19 cellular contexts compared by ENCODE assay signal in the genomic region with DNA sequence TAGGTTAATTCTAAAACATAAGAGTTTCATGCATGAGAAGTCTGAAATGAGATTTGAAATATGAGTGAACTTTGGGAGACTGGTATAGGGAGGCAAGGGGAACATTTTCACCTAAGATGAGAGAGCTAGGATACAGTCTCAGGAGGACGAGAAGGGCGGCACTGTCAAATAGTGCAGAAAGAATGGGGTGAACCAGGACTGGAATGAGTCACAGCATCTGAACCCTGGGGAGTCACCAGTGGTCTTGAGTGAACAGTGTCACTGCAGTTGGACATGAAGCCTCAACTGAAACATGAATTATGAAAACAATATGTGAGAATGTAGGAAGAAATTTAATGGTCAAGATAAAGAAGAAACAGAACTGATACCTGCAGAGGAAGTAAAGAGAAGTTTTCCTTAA. TPM values are rescaled to one million over a fixed set of nuclear protein-coding genes. Genes with fewer than 3 reads are reported as not detected.
DNase-seq lines count a peak whose midpoint lies in the region; ATAC-seq, FAIRE-seq and TF ChIP-seq lines count a peak whose summit lies in the region.
"Had no signal": no experiment of that assay in that cellular context is flagged by ENCODE, and none has a peak within 500 bp of the region (broad histone marks: within the 10 kb centered on the region; RNA-seq: fewer than 3 reads in every experiment).

No MANE protein-coding gene starts in this region.

- TF ChIP-seq CTCF in WTC11 (IDR thresholded peaks at IDR 0.05), result no peak

- no peak overlapping the region for H3K4me3 Mint-ChIP-seq in activated naive CD4-positive, alpha-beta T cell treated with anti-CD3 and anti-CD28 coated beads, Interleukin-2, amount 10 ng/mL, durations not matched to agents 7 days and 5 days
- no peak overlapping the region for H3K4me3 Mint-ChIP-seq in WTC11
- H3K4me3 Mint-ChIP-seq: dendritic cell treated with granulocyte-macrophage colony-stimulating factor and Interleukin-4, amounts not matched to agents 40 ng/mL and 50 ng/mL, for 4 days; T-helper 1 cell treated with Interleukin-12 subunit alpha and Interleukin-12 subunit beta and Interleukin-4 antibody, amounts not matched to agents 30 μg/mL and 1 μg/mL, for 36 hours had no signal

- no peaks in the 10 kb centered on the region for H3K27me3 Mint-ChIP-seq in activated naive CD4-positive, alpha-beta T cell treated with anti-CD3 and anti-CD28 coated beads, Interleukin-2, amount 10 ng/mL, durations not matched to agents 7 days and 5 days
- H3K27me3 Mint-ChIP-seq in WTC11 (ENCODE audit: low read depth), result no peaks in the 10 kb centered on the region
- H3K27me3 Mint-ChIP-seq: dendritic cell treated with granulocyte-macrophage colony-stimulating factor and Interleukin-4, amounts not matched to agents 40 ng/mL and 50 ng/mL, for 4 days had no signal

- H3K4me1 ChIP-seq in small intestine (ENCODE audit: control insufficient read depth in 2 of 2, insufficient read depth in 1 of 2, low read depth in 1 of 2, low read length in 1 of 2), result no peaks in the 10 kb centered on the region
- H3K4me1 ChIP-seq: right atrium auricular region had no signal

- H3K27ac ChIP-seq in small intestine (ENCODE audit: low read depth in 1 of 2, low read length in 1 of 2), result no peak overlapping the region
- H3K27ac ChIP-seq: right atrium auricular region had no signal

- no peaks in the 10 kb centered on the region for H3K36me3 ChIP-seq in small intestine (ENCODE audit: control insufficient read depth in 2 of 2, insufficient read depth in 2 of 2, low read length in 2 of 2)
- H3K36me3 ChIP-seq: right atrium auricular region had no signal

- no peaks in the 10 kb centered on the region for H3K4me1 Mint-ChIP-seq in activated naive CD4-positive, alpha-beta T cell treated with anti-CD3 and anti-CD28 coated beads, Interleukin-2, amount 10 ng/mL, durations not matched to agents 7 days and 5 days
- peaks cover 4% of the 10 kb centered on the region; the same call in 1 of the 2 replicates for H3K4me1 Mint-ChIP-seq in WTC11

- H3K36me3 Mint-ChIP-seq in activated naive CD4-positive, alpha-beta T cell treated with anti-CD3 and anti-CD28 coated beads, Interleukin-2, amount 10 ng/mL, durations not matched to agents 7 days and 5 days, result no peaks in the 10 kb centered on the region
- no peaks in the 10 kb centered on the region for H3K36me3 Mint-ChIP-seq in WTC11

- FAIRE-seq in small intestine (lab: Jason Lieb, UNC), result no peak
- FAIRE-seq: A204.1 had no signal

- H3K27ac Mint-ChIP-seq in activated naive CD4-positive, alpha-beta T cell treated with anti-CD3 and anti-CD28 coated beads, Interleukin-2, amount 10 ng/mL, durations not matched to agents 7 days and 5 days, result no peak overlapping the region
- no peak overlapping the region for H3K27ac Mint-ChIP-seq in WTC11
- H3K27ac Mint-ChIP-seq: dendritic cell treated with granulocyte-macrophage colony-stimulating factor and Interleukin-4, amounts not matched to agents 40 ng/mL and 50 ng/mL, for 4 days; T-helper 1 cell treated with Interleukin-12 subunit alpha and Interleukin-12 subunit beta and Interleukin-4 antibody, amounts not matched to agents 30 μg/mL and 1 μg/mL, for 36 hours had no signal

- H3K9me3 Mint-ChIP-seq in activated naive CD4-positive, alpha-beta T cell treated with anti-CD3 and anti-CD28 coated beads, Interleukin-2, amount 10 ng/mL, durations not matched to agents 7 days and 5 days, result no peaks in the 10 kb centered on the region
- H3K9me3 Mint-ChIP-seq in WTC11, result no peaks in the 10 kb centered on the region
- H3K9me3 Mint-ChIP-seq: dendritic cell treated with granulocyte-macrophage colony-stimulating factor and Interleukin-4, amounts not matched to agents 40 ng/mL and 50 ng/mL, for 4 days; T-helper 1 cell treated with Interleukin-12 subunit alpha and Interleukin-12 subunit beta and Interleukin-4 antibody, amounts not matched to agents 30 μg/mL and 1 μg/mL, for 36 hours had no signal

- H3K9me3 ChIP-seq in small intestine (ENCODE audit: control insufficient read depth, low read depth), result no peaks in the 10 kb centered on the region
- H3K9me3 ChIP-seq: right atrium auricular region had no signal

- POLR2A ChIA-PET in WTC11 (lab: Charles Lee), result no interaction called here

- H3K27me3 ChIP-seq in small intestine (ENCODE audit: control insufficient read depth in 2 of 2, insufficient read depth in 2 of 2, low read length in 2 of 2), result no peaks in the 10 kb centered on the region
- H3K27me3 ChIP-seq: right atrium auricular region had no signal

- DNase-seq in small intestine, result no peak
- DNase-seq in activated naive CD4-positive, alpha-beta T cell treated with anti-CD3 and anti-CD28 coated beads, Interleukin-2, amount 10 ng/mL, durations not matched to agents 7 days and 5 days, result no peak
- DNase-seq in WTC11 (ENCODE audit: low spot score), result no peak
- DNase-seq in NCI-H146 treated with DMSO at 0.1 percent for 48 hours (lab: John Stamatoyannopoulos, UW; ENCODE audit: unreplicated experiment), result no peak
- DNase-seq: activated CD8-positive, alpha-beta memory T cell treated with anti-CD3 and anti-CD28 coated beads, Interleukin-2, amount 50 U/mL, for 4 hours; activated naive CD4-positive, alpha-beta T cell treated with anti-CD3 and anti-CD28 coated beads, Interleukin-2, amount 50 U/mL, for 16 hours; IMR-90; NK-92 treated with Interleukin-12 subunit alpha and Interleukin-12 subunit beta, amount 100 ng/mL, for 24 hours had no signal

- CTCF ChIA-PET in activated naive CD4-positive, alpha-beta T cell treated with anti-CD3 and anti-CD28 coated beads, Interleukin-2, amount 10 ng/mL, durations not matched to agents 7 days and 5 days (lab: Charles Lee), result no interaction called here
- CTCF ChIA-PET in WTC11 (lab: Charles Lee), result no interaction called here

- ATAC-seq in GM18498 (IDR thresholded peaks at IDR 0.05; ENCODE audit: unreplicated experiment) (peak; percentile 68), GM19395 (IDR thresholded peaks at IDR 0.05; ENCODE audit: unreplicated experiment) (peak; percentile 88), HG02571 (IDR thresholded peaks at IDR 0.05; ENCODE audit: unreplicated experiment) (peak; percentile 67), HG03175 (IDR thresholded peaks at IDR 0.05; ENCODE audit: unreplicated experiment) (peak; percentile 87), WTC11 (no peak)
- ATAC-seq: activated CD4-positive, CD25-positive, alpha-beta regulatory T cell treated with anti-CD3 and anti-CD28 coated beads, Interleukin-2, amount 50 U/mL, for 24 hours had no signal

- no peak overlapping the region for H3K4me3 ChIP-seq in small intestine (ENCODE audit: low read depth in 1 of 2, low read length in 2 of 2)
- H3K4me3 ChIP-seq: right atrium auricular region had no signal

- WGBS in small intestine, 3 donors, result 79 to 84% (median 82%) methylated on average over 2 of the region's 2 CpGs

TF ChIP-seq in WTC11, 78 proteins besides CTCF, POLR2A, EP300 and RAD21 (continues in another document):
- no peak for TF ChIP-seq ZBTB21 (CRISPR knock-in tag; IDR thresholded peaks at IDR 0.05; ENCODE audit: borderline replicate concordance)
- no peak for TF ChIP-seq NR3C1 (CRISPR knock-in tag; conservative IDR thresholded peaks at IDR 0.05; ENCODE audit: low read depth)
- TF ChIP-seq, protein P1, sequence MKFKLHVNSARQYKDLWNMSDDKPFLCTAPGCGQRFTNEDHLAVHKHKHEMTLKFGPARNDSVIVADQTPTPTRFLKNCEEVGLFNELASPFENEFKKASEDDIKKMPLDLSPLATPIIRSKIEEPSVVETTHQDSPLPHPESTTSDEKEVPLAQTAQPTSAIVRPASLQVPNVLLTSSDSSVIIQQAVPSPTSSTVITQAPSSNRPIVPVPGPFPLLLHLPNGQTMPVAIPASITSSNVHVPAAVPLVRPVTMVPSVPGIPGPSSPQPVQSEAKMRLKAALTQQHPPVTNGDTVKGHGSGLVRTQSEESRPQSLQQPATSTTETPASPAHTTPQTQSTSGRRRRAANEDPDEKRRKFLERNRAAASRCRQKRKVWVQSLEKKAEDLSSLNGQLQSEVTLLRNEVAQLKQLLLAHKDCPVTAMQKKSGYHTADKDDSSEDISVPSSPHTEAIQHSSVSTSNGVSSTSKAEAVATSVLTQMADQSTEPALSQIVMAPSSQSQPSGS (CRISPR knock-in tag; IDR thresholded peaks at IDR 0.05; ENCODE audit: borderline replicate concordance, low read depth), result no peak
- no peak for TF ChIP-seq MAX (CRISPR knock-in tag; IDR thresholded peaks at IDR 0.05)
- TF ChIP-seq FOXJ3 (CRISPR knock-in tag; IDR thresholded peaks at IDR 0.05; ENCODE audit: borderline replicate concordance), result no peak
- TF ChIP-seq FOXK1 (CRISPR knock-in tag; IDR thresholded peaks at IDR 0.05), result no peak
- TF ChIP-seq PREB (CRISPR knock-in tag; IDR thresholded peaks at IDR 0.05; ENCODE audit: borderline replicate concordance), result no peak
- TF ChIP-seq EMX1 (CRISPR knock-in tag; IDR thresholded peaks at IDR 0.05), result no peak

RNA-seq across cellular contexts. Expression of gene GNG11, which starts 33.8 kb away (rescaled TPM):
- 10 to 100 TPM in 2 of 3 donors, 1 to 10 TPM in 1; 2.0 to 18.6 (median 16.8) TPM for polyA plus RNA-seq in small intestine
- 1.3 to 1.7 TPM (median 1.4 TPM) in 3 replicates for total RNA-seq in WTC11 (2021)

RNA-seq across cellular contexts. Expression of gene BET1, which starts 48.9 kb away (rescaled TPM):
- polyA plus RNA-seq in small intestine, result 10 to 100 TPM; 22.4 to 78.5 (median 39.2) TPM
- 24.8 to 26.7 TPM (median 25.8 TPM) in 3 replicates for total RNA-seq in WTC11 (2021)

RNA-seq across cellular contexts. Expression of gene GNGT1, which starts 48.9 kb away (rescaled TPM):
- polyA plus RNA-seq in small intestine, result not detected
- total RNA-seq in WTC11 (2021), result 0.63 to 1.3 TPM (median 1.2 TPM) in 3 replicates
- total RNA-seq: glomerular endothelial cell, IMR-90, right atrium auricular region had no signal
- polyA plus RNA-seq: esophagus, IMR-90 had no signal
